In the genomic region with DNA sequence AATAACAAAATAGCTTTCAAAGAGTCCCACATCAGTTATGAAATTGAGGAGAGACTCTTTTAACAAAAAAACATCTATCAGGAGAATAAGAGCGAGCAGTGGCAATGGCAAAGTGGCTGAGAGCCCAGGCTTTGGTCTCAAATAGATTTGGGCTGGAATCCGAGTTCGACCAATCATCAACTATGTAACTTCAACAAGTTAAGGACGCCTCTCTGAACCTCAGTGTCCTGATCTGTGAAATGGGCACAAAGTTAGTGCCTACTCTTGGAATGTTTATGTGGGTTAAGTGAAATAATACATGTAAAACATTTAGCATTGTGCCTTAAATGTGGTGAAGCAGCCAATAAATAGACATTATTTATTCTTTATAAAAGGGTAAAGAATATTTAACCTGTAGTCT, we compare ENCODE assay signal across 21 cellular contexts.
"Had no signal": no experiment of that assay in that cellular context is flagged by ENCODE, and none has a peak within 500 bp of the region (broad histone marks: within the 10 kb centered on the region; RNA-seq: fewer than 3 reads in every experiment).

No MANE protein-coding gene starts in this region.

- H3K9me3 ChIP-seq: MG63, SJCRH30 had no signal

- H3K4me1 ChIP-seq: SJCRH30 had no signal

- H3K27ac ChIP-seq: HL-60, SJCRH30 had no signal

- FAIRE-seq: RCC 7860 had no signal

- H3K36me3 ChIP-seq: SJCRH30 had no signal

- H3K4me3 ChIP-seq: MG63, SJCRH30 had no signal

- ATAC-seq: SK-N-SH treated with all-trans-retinoic acid at 6 μM for 48 hours had no signal

- DNase-seq: Karpas-422, KG1, MG63, NCI-H1092 treated with DMSO at 0.1 percent for 48 hours, NCI-H1436, NCI-H187, NCI-H2029, NCI-H2081 treated with DMSO at 0.1 percent for 48 hours, NCI-H2171, NCI-H226, NCI-H446, NCI-H510A, NCI-H524 treated with DMSO at 0.1 percent for 48 hours, NCI-H69, NCI-H774, RPMI8226, SHP77, SJCRH30 had no signal

- H3K27me3 ChIP-seq: MG63, SJCRH30 had no signal
